ENCODE assay signal across 17 cellular contexts in genomic region chr15:101348015-101348414, GRCh38. TPM values are rescaled to one million over a fixed set of nuclear protein-coding genes. Genes with fewer than 3 reads are reported as not detected.
DNase-seq lines count a peak whose midpoint lies in the region; ATAC-seq and TF ChIP-seq lines count a peak whose summit lies in the region.
"Had no signal": no experiment of that assay in that cellular context is flagged by ENCODE, and none has a peak within 500 bp of the region (broad histone marks: within the 10 kb centered on the region; RNA-seq: fewer than 3 reads in every experiment).

No MANE protein-coding gene starts in this region.

- no peak overlapping the region for H3K9ac ChIP-seq in neuronal stem cell (ENCODE audit: low read depth, low read length, poor library complexity)

- H4K8ac ChIP-seq in neuronal stem cell (ENCODE audit: low read depth, low read length), result no peak overlapping the region

- DNase-seq in Right ventricle myocardium superior (no peak), cardiac septum (ENCODE audit: low spot score) (no peak), right cardiac atrium (no peak), neuronal stem cell (ENCODE audit: low spot score) (no peak), AG20443 (ENCODE audit: low spot score) (no peak), COLO668 (lab: John Stamatoyannopoulos, UW; ENCODE audit: unreplicated experiment) (no peak)
- DNase-seq in CD4-positive, alpha-beta T cell, result no peak
- DNase-seq: DND-41, GDM1, IMR-90, Kasumi-1, NCI-H2029, NCI-H2171 treated with DMSO at 0.1 percent for 48 hours, NCI-H82 had no signal

- POLR2A ChIA-PET in CD4-positive, alpha-beta T cell (lab: Charles Lee), result no interaction called here

- peak; percentile 23 for ATAC-seq in Right ventricle myocardium superior (ENCODE audit: poor library complexity)
- peak; percentile 40 to 45 for ATAC-seq in right cardiac atrium
- ATAC-seq in HG03025 (IDR thresholded peaks at IDR 0.05; ENCODE audit: low FRiP score, unreplicated experiment), result no peak
- ATAC-seq in CD4-positive, alpha-beta T cell (ENCODE audit: poor library complexity), result no peak

- H3K9me3 Mint-ChIP-seq in CD4-positive, alpha-beta T cell, result no peaks in the 10 kb centered on the region

- H3K4me2 ChIP-seq in neuronal stem cell (ENCODE audit: insufficient read depth, low read length, poor library complexity, severe bottlenecking), result no peak overlapping the region

- no peak overlapping the region for H3K27ac ChIP-seq in right cardiac atrium (ENCODE audit: low read length)
- no peak overlapping the region for H3K27ac ChIP-seq in neuronal stem cell (replicated peaks; ENCODE audit: low read length)
- H3K27ac ChIP-seq in CD4-positive, alpha-beta T cell (ENCODE audit: low read depth, low read length), result no peak overlapping the region
- H3K27ac ChIP-seq: SJSA1 had no signal

- H3K27me3 ChIP-seq in right cardiac atrium (ENCODE audit: control insufficient read depth, insufficient read depth), result no peaks in the 10 kb centered on the region
- H3K27me3 ChIP-seq in neuronal stem cell (ENCODE audit: control insufficient read depth in 3 of 3, insufficient read depth in 3 of 3, low read depth in 1 of 3, low read length in 3 of 3), result no peaks in the 10 kb centered on the region
- H3K27me3 ChIP-seq in CD4-positive, alpha-beta T cell (ENCODE audit: control insufficient read depth, insufficient read depth, low read length), result peaks cover 10% of the 10 kb centered on the region

- H3K36me3 ChIP-seq in neuronal stem cell (replicated peaks in 1 of 2; ENCODE audit: control insufficient read depth in 2 of 2, insufficient read depth in 2 of 2, low read length in 2 of 2), result no peaks in the 10 kb centered on the region
- H3K36me3 ChIP-seq: HAP-1, SJSA1 had no signal

- H2BK15ac ChIP-seq in neuronal stem cell (ENCODE audit: low read length), result peak overlapping the region; percentile 56

- intact Hi-C loops in Right ventricle myocardium superior (cut with DNase I) (no loop called here), cardiac septum (cut with DNase I) (no loop called here), right cardiac atrium (cut with DNase I) (no loop called here)
- intact Hi-C loops in CD4-positive, alpha-beta T cell (cut with DNase I, micrococcal nuclease), result no loop called here

- H3K4me3 Mint-ChIP-seq in CD4-positive, alpha-beta T cell, result no peak overlapping the region

- no peaks in the 10 kb centered on the region for H3K4me1 Mint-ChIP-seq in CD4-positive, alpha-beta T cell (ENCODE audit: low read depth)

- no peak for TF ChIP-seq CTCF in CD4-positive, alpha-beta T cell (IDR thresholded peaks at IDR 0.05)

- H3K79me1 ChIP-seq in neuronal stem cell (ENCODE audit: low read depth, low read length), result peaks cover 2% of the 10 kb centered on the region

- CTCF ChIA-PET in CD4-positive, alpha-beta T cell (lab: Charles Lee), result no interaction called here

- H3K36me3 Mint-ChIP-seq in CD4-positive, alpha-beta T cell (ENCODE audit: low read depth), result no peaks in the 10 kb centered on the region

- H3K23ac ChIP-seq in neuronal stem cell (ENCODE audit: low read depth, low read length, poor library complexity), result no peak overlapping the region

- no peak overlapping the region for H4K91ac ChIP-seq in neuronal stem cell (ENCODE audit: low read depth, low read length, poor library complexity)

- no peak overlapping the region for H2BK120ac ChIP-seq in neuronal stem cell (ENCODE audit: low read depth, low read length)

- H2BK12ac ChIP-seq in neuronal stem cell (ENCODE audit: low read length), result peak overlapping the region; percentile 69

- WGBS in right cardiac atrium, result 70% methylated on average over 17 of the region's 17 CpGs
- WGBS in neuronal stem cell (ENCODE audit: extremely low coverage in 2 of 2, insufficient read length in 2 of 2, insufficient replicate concordance in 1 of 2), 2 donors, result no CpG with 5 or more reads among the region's 17 CpGs

- H3K9me3 ChIP-seq in right cardiac atrium (ENCODE audit: control insufficient read depth, low read length), result no peaks in the 10 kb centered on the region
- H3K9me3 ChIP-seq in neuronal stem cell (replicated peaks in 1 of 2; ENCODE audit: control insufficient read depth in 2 of 2, insufficient read depth in 1 of 2, low read depth in 1 of 2, low read length in 2 of 2), result peaks cover 0 to 3% of the 10 kb centered on the region in 2 donors
- H3K9me3 ChIP-seq in CD4-positive, alpha-beta T cell (ENCODE audit: control insufficient read depth, low read length), result no peaks in the 10 kb centered on the region
- H3K9me3 ChIP-seq: HAP-1, SJSA1 had no signal

- H3K4ac ChIP-seq in neuronal stem cell (ENCODE audit: low read length), result no peak overlapping the region

- H3K4me3 ChIP-seq in right cardiac atrium (ENCODE audit: low read length), result no peak overlapping the region
- H3K4me3 ChIP-seq in neuronal stem cell (ENCODE audit: low read length in 2 of 2), result no peak overlapping the region
- H3K4me3 ChIP-seq: HAP-1, SJSA1 had no signal

- no peak overlapping the region for H2AFZ ChIP-seq in neuronal stem cell (ENCODE audit: low read length)

- peaks cover 71% of the 10 kb centered on the region for H3K27me3 Mint-ChIP-seq in CD4-positive, alpha-beta T cell

- H3K14ac ChIP-seq in neuronal stem cell (ENCODE audit: low read length), result peak overlapping the region; percentile 33

- H3K4me1 ChIP-seq in right cardiac atrium (ENCODE audit: control insufficient read depth, insufficient read depth, low read length) (peaks cover 1% of the 10 kb centered on the region), neuronal stem cell (ENCODE audit: control insufficient read depth in 2 of 2, insufficient read depth in 1 of 2, low read depth in 1 of 2, low read length in 2 of 2) (peaks cover 0 to 4% of the 10 kb centered on the region in 2 donors)
- H3K4me1 ChIP-seq: HAP-1, SJSA1 had no signal

- no peak overlapping the region for H2BK5ac ChIP-seq in neuronal stem cell (ENCODE audit: low read length)

- H3K27ac Mint-ChIP-seq in CD4-positive, alpha-beta T cell, result no peak overlapping the region

- H2AK5ac ChIP-seq in neuronal stem cell (ENCODE audit: low read depth, low read length), result no peak overlapping the region

- peak overlapping the region; percentile 82 for H3K18ac ChIP-seq in neuronal stem cell (ENCODE audit: low read length)

RNA-seq across cellular contexts. Expression of gene SNRPA1, which starts 53.0 kb away (rescaled TPM):
- total RNA-seq in Right ventricle myocardium superior (27.9 TPM), cardiac septum (26.0 TPM), right cardiac atrium (10 to 100 TPM; 23.4 to 33.6 (median 27.7) TPM)
- 37.3 TPM for polyA plus RNA-seq in right cardiac atrium
- polyA plus RNA-seq in neuronal stem cell (2013, experiment 1 of 2), result 125 TPM
- 129 TPM for polyA plus RNA-seq in neuronal stem cell (2013, experiment 2 of 2)
- 100 to 1,000 TPM; 214 to 222 TPM for total RNA-seq in CD4-positive, alpha-beta T cell

Comparison
In these comparisons a context has a peak if more than half of its experiments do, and no peak if none do; other contexts are left out.
1. ATAC-seq: peak in Right ventricle myocardium superior (single experiment) and right cardiac atrium (2 of 2); none in HG03025 (single experiment) and CD4-positive, alpha-beta T cell (single experiment).